ENCODE assay signal across 9 cellular contexts in the genomic region with DNA sequence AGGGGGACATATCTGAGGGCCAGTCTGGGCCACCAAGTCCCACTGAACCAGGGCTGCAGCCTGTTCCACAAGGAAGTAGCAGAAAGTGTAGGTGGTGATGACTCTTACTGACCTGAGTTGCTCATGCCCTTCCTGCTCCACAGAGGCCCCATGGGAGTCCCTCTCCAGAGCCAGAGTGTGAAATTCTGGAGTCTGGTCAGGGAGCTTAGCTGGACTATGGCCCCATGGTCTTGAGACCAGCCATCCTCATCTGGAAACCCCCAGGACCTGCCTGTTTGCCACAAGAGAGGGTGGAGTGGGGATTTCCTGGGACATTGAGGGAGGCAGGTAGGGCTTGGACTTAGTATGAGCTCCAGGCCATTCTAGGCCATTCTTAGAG. TPM values are rescaled to one million over a fixed set of nuclear protein-coding genes. Genes with fewer than 3 reads are reported as not detected.
DNase-seq lines count a peak whose midpoint lies in the region; ATAC-seq, FAIRE-seq and TF ChIP-seq lines count a peak whose summit lies in the region.
"Had no signal": no experiment of that assay in that cellular context is flagged by ENCODE, and none has a peak within 500 bp of the region (broad histone marks: within the 10 kb centered on the region; RNA-seq: fewer than 3 reads in every experiment).

No MANE protein-coding gene starts in this region.

- FAIRE-seq in GM12892 (lab: Jason Lieb, UNC) (peak; percentile 64), urothelium cell line (lab: Jason Lieb, UNC) (no peak)

- H3K9ac ChIP-seq in HUES6 (ENCODE audit: low read length) (peak overlapping the region; percentile 49), duodenal mucosa (ENCODE audit: low read depth in 1 of 2, low read length in 2 of 2) (peak overlapping the region; percentile 69 to 94)

- no peak for TF ChIP-seq POLR2A in GM12892 (IDR thresholded peaks at IDR 0.05; ENCODE audit: low read depth, low read length)
- no peak for TF ChIP-seq POLR2A in prostate gland (IDR thresholded peaks at IDR 0.05)
- no peak for TF ChIP-seq POLR2A in uterus (IDR thresholded peaks at IDR 0.05)

- no peak for ATAC-seq in GM19455 (IDR thresholded peaks at IDR 0.05; ENCODE audit: unreplicated experiment)

- peaks cover 24% of the 10 kb centered on the region; the same call in 1 of the 2 replicates for H3K27me3 ChIP-seq in HUES6 (ENCODE audit: control insufficient read depth, insufficient read depth, low read length)
- H3K27me3 ChIP-seq in duodenal mucosa (ENCODE audit: control insufficient read depth in 1 of 2, insufficient read depth in 2 of 2, low read length in 2 of 2): no peaks in the 10 kb centered on the region
- H3K27me3 ChIP-seq in prostate gland (replicated peaks; ENCODE audit: insufficient read depth): no peaks in the 10 kb centered on the region
- no peaks in the 10 kb centered on the region for H3K27me3 ChIP-seq in uterus

- intact Hi-C loops in prostate gland (cut with DNase I) (no loop called here), uterus (cut with DNase I; ENCODE audit: low total_unique reads) (no loop called here)

- DNase-seq in GM12892 (ENCODE audit: insufficient read length): no peak
- no peak for DNase-seq in prostate gland (ENCODE audit: low spot score)
- DNase-seq in urothelium cell line (ENCODE audit: low spot score): no peak
- no peak for DNase-seq in uterus
- DNase-seq in SW 1271 (lab: John Stamatoyannopoulos, UW): no peak

- TF ChIP-seq CTCF in prostate gland (IDR thresholded peaks at IDR 0.05) (no peak), uterus (IDR thresholded peaks at IDR 0.05) (no peak)

- H3K4me3 ChIP-seq in HUES6 (ENCODE audit: low read depth, low read length): peak overlapping the region; percentile 39
- peak overlapping the region; percentile 81 to 85 for H3K4me3 ChIP-seq in duodenal mucosa (ENCODE audit: low read depth in 1 of 2, low read length in 2 of 2)
- peak overlapping the region; percentile 73 to 79 for H3K4me3 ChIP-seq in prostate gland
- no peak overlapping the region for H3K4me3 ChIP-seq in uterus

- no peaks in the 10 kb centered on the region for H3K9me3 ChIP-seq in HUES6 (ENCODE audit: control insufficient read depth, insufficient read depth, low read depth, low read length)
- no peaks in the 10 kb centered on the region for H3K9me3 ChIP-seq in duodenal mucosa (ENCODE audit: control insufficient read depth in 1 of 2, low read length in 2 of 2)
- no peaks in the 10 kb centered on the region for H3K9me3 ChIP-seq in prostate gland
- H3K9me3 ChIP-seq in uterus: no peaks in the 10 kb centered on the region

- peaks cover 27% of the 10 kb centered on the region for H3K36me3 ChIP-seq in HUES6 (ENCODE audit: control insufficient read depth, insufficient read depth, low read length)
- peaks cover 0 to 7% of the 10 kb centered on the region in 2 donors for H3K36me3 ChIP-seq in duodenal mucosa (ENCODE audit: control insufficient read depth in 1 of 2, insufficient read depth in 2 of 2, low read length in 2 of 2)
- H3K36me3 ChIP-seq in prostate gland: no peaks in the 10 kb centered on the region
- no peaks in the 10 kb centered on the region for H3K36me3 ChIP-seq in uterus

- H3K4me1 ChIP-seq in HUES6 (ENCODE audit: control insufficient read depth, insufficient read depth, low read length): peaks cover 33% of the 10 kb centered on the region
- peaks cover 22 to 42% of the 10 kb centered on the region in 2 donors for H3K4me1 ChIP-seq in duodenal mucosa (ENCODE audit: control insufficient read depth in 1 of 2, insufficient read depth in 2 of 2, low read length in 2 of 2)
- H3K4me1 ChIP-seq in prostate gland (replicated peaks): no peaks in the 10 kb centered on the region
- peaks cover 0 to 11% of the 10 kb centered on the region in 2 donors for H3K4me1 ChIP-seq in uterus

- H3K27ac ChIP-seq in HUES6 (ENCODE audit: low read depth, low read length): peak overlapping the region; percentile 9; the same call in 1 of the 2 replicates
- H3K27ac ChIP-seq in duodenal mucosa (ENCODE audit: low read depth, low read length): peak overlapping the region; percentile 84
- H3K27ac ChIP-seq in prostate gland: peak overlapping the region; percentile 96 to 97
- no peak overlapping the region for H3K27ac ChIP-seq in uterus

RNA-seq across cellular contexts. Expression of gene SPINT1, which starts 3.0 kb away (rescaled TPM):
- polyA plus RNA-seq in GM12892 (2012; ENCODE audit: missing spikeins): 7.6 TPM
- total RNA-seq in prostate gland: 100 to 1,000 TPM; 143 to 295 TPM
- total RNA-seq in uterus: 10 to 100 TPM in 1 of 4 donors, 1 to 10 TPM in 2, not detected in 1; 2.0 to 38.1 (median 2.3) TPM

RNA-seq across cellular contexts. Expression of gene PPP1R14D, which starts 18.3 kb away (rescaled TPM):
- not detected for polyA plus RNA-seq in GM12892 (2012; ENCODE audit: missing spikeins)
- total RNA-seq in prostate gland: under 1 TPM in 1 of 2 donors, not detected in 1; 0.97 TPM
- not detected for total RNA-seq in uterus
- total RNA-seq: kidney epithelial cell had no signal

RNA-seq across cellular contexts. Expression of gene RHOV, which starts 27.2 kb away (rescaled TPM):
- 15.1 TPM for polyA plus RNA-seq in GM12892 (2012; ENCODE audit: missing spikeins)
- total RNA-seq in prostate gland: 10 to 100 TPM in 1 of 2 donors, 1 to 10 TPM in 1; 5.9 to 11.7 TPM
- under 1 TPM in 1 of 4 donors, not detected in 3; 0.76 TPM for total RNA-seq in uterus

RNA-seq across cellular contexts. Expression of gene DNAJC17, which starts 39.6 kb away (rescaled TPM):
- polyA plus RNA-seq in GM12892 (2012; ENCODE audit: missing spikeins): 28.2 TPM
- total RNA-seq in prostate gland: 10 to 100 TPM; 29.2 to 29.6 TPM
- total RNA-seq in uterus: 10 to 100 TPM in 3 of 4 donors, 1 to 10 TPM in 1; 6.1 to 79.4 (median 32.5) TPM

RNA-seq across cellular contexts. Expression of gene ZFYVE19, which starts 39.9 kb away (rescaled TPM):
- polyA plus RNA-seq in GM12892 (2012; ENCODE audit: missing spikeins): 21.6 TPM
- total RNA-seq in prostate gland: 10 to 100 TPM; 39.8 to 43.3 TPM
- total RNA-seq in uterus: 10 to 100 TPM in 3 of 4 donors, 1 to 10 TPM in 1; 5.6 to 37.5 (median 15.2) TPM

Comparison
In these comparisons a context has a peak if more than half of its experiments do, and no peak if none do; other contexts are left out.
1. H3K27ac ChIP-seq: peak in HUES6 (single experiment), duodenal mucosa (single experiment) and prostate gland (2 of 2); none in uterus (0 of 2).
2. H3K4me3 ChIP-seq: peak in HUES6 (single experiment), duodenal mucosa (2 of 2) and prostate gland (2 of 2); none in uterus (0 of 2).